Comparison of ENCODE assay signal across 11 cellular contexts in the genomic region with DNA sequence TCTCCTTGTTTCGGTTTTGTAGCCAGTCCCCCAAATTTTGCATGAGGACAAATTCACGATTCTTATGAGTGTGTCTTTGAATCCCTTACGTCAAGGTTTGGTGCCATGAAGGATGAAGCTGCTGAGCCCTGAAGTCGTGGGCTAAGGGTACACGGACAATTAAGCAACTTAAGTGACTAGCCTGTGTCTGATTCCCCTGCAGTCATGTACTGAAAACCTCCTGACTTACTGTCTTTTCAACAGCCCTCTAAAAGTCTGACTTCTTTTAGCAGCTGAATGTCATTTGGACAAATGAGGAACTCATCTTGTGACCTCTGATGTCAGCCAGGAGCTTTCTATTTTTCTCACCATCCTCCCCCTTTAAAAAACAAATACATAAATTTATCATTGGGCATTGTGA. TPM values are rescaled to one million over a fixed set of nuclear protein-coding genes. Genes with fewer than 3 reads are reported as not detected.
DNase-seq lines count a peak whose midpoint lies in the region; ATAC-seq and TF ChIP-seq lines count a peak whose summit lies in the region.
"Had no signal": no experiment of that assay in that cellular context is flagged by ENCODE, and none has a peak within 500 bp of the region (broad histone marks: within the 10 kb centered on the region; RNA-seq: fewer than 3 reads in every experiment).

No MANE protein-coding gene starts in this region.

- H3K9me3 Mint-ChIP-seq in activated naive CD8-positive, alpha-beta T cell treated with anti-CD3 and anti-CD28 coated beads, Interleukin-2, amount 50 U/mL, for 24 hours: no peaks in the 10 kb centered on the region
- no peaks in the 10 kb centered on the region for H3K9me3 Mint-ChIP-seq in naive thymus-derived CD8-positive, alpha-beta T cell
- H3K9me3 Mint-ChIP-seq: neural progenitor cell; T-helper 1 cell treated with Interleukin-12 subunit alpha and Interleukin-12 subunit beta and Interleukin-4 antibody, amounts not matched to agents 30 μg/mL and 1 μg/mL, for 36 hours had no signal

- POLR2A ChIA-PET in naive thymus-derived CD8-positive, alpha-beta T cell (lab: Charles Lee): interaction anchor here (1.9 to 3.9 kb wide), 2 partner anchors 12 to 35 kb away, joined by 7 to 37 read pairs; no protein-coding TSS in a partner anchor

- no peaks in the 10 kb centered on the region for H3K36me3 Mint-ChIP-seq in activated naive CD8-positive, alpha-beta T cell treated with anti-CD3 and anti-CD28 coated beads, Interleukin-2, amount 50 U/mL, for 24 hours (ENCODE audit: low read depth)
- H3K36me3 Mint-ChIP-seq in naive thymus-derived CD8-positive, alpha-beta T cell: no peaks in the 10 kb centered on the region
- H3K36me3 Mint-ChIP-seq: neural progenitor cell had no signal

- no peak for TF ChIP-seq CTCF in left ventricle myocardium inferior (IDR thresholded peaks at IDR 0.05; ENCODE audit: borderline replicate concordance)
- TF ChIP-seq CTCF in uterus (IDR thresholded peaks at IDR 0.05): no peak
- no peak for TF ChIP-seq CTCF in tibial artery (IDR thresholded peaks at IDR 0.05)

- no peak for TF ChIP-seq POLR2A in uterus (IDR thresholded peaks at IDR 0.05)

- H3K9me3 ChIP-seq in left ventricle myocardium inferior (replicated peaks) (no peaks in the 10 kb centered on the region), uterus (no peaks in the 10 kb centered on the region), tibial artery (no peaks in the 10 kb centered on the region)

- H3K27ac ChIP-seq in left ventricle myocardium inferior (replicated peaks) (peak overlapping the region; percentile 66), uterus (peak overlapping the region; percentile 78 to 85), tibial artery (no peak overlapping the region)

- H3K4me3 Mint-ChIP-seq in activated naive CD8-positive, alpha-beta T cell treated with anti-CD3 and anti-CD28 coated beads, Interleukin-2, amount 50 U/mL, for 24 hours: peak overlapping the region; percentile 62
- H3K4me3 Mint-ChIP-seq in naive thymus-derived CD8-positive, alpha-beta T cell: peak overlapping the region in 9 of 10 donors; percentile 14 to 79 (median 50)
- H3K4me3 Mint-ChIP-seq: neural progenitor cell had no signal

- H3K4me1 ChIP-seq in left ventricle myocardium inferior (peaks cover 77% of the 10 kb centered on the region), uterus (peaks cover 0 to 17% of the 10 kb centered on the region in 2 donors), tibial artery (peaks cover 0 to 54% (median 8%) of the 10 kb centered on the region in 4 donors)

- intact Hi-C loops in left ventricle myocardium inferior (cut with micrococcal nuclease) (no loop called here), Right ventricle myocardium superior (cut with DNase I) (loop anchor here (10.0 kb wide), 1 partner anchor 259 kb away; no protein-coding TSS in a partner anchor), uterus (cut with DNase I; ENCODE audit: low total_unique reads) (no loop called here), tibial artery (cut with DNase I; ENCODE audit: low total_unique reads) (loop anchor here (10.0 kb wide), 1 partner anchor 49 kb away; no protein-coding TSS in a partner anchor)

- H3K36me3 ChIP-seq in left ventricle myocardium inferior (no peaks in the 10 kb centered on the region), uterus (no peaks in the 10 kb centered on the region), tibial artery (no peaks in the 10 kb centered on the region)
- H3K36me3 ChIP-seq: neural progenitor cell had no signal

- H3K27me3 ChIP-seq in left ventricle myocardium inferior (ENCODE audit: low read depth): no peaks in the 10 kb centered on the region
- no peaks in the 10 kb centered on the region for H3K27me3 ChIP-seq in uterus
- H3K27me3 ChIP-seq in tibial artery: no peaks in the 10 kb centered on the region
- H3K27me3 ChIP-seq: neural progenitor cell had no signal

- DNase-seq in left ventricle myocardium inferior: no peak
- DNase-seq in Right ventricle myocardium superior: no peak
- no peak for DNase-seq in activated naive CD8-positive, alpha-beta T cell treated with anti-CD3 and anti-CD28 coated beads, Interleukin-2, amount 50 U/mL, for 24 hours
- no peak for DNase-seq in naive thymus-derived CD8-positive, alpha-beta T cell
- DNase-seq in uterus: no peak
- DNase-seq in ecto neural progenitor cell (ENCODE audit: low spot score): no peak
- DNase-seq in tibial artery: no peak
- DNase-seq: NCI-H345 had no signal

- peak overlapping the region; percentile 77 for H3K27ac Mint-ChIP-seq in activated naive CD8-positive, alpha-beta T cell treated with anti-CD3 and anti-CD28 coated beads, Interleukin-2, amount 50 U/mL, for 24 hours
- H3K27ac Mint-ChIP-seq in naive thymus-derived CD8-positive, alpha-beta T cell: peak overlapping the region; percentile 69 to 100 (median 96)
- H3K27ac Mint-ChIP-seq: neural progenitor cell had no signal

- peaks cover 72% of the 10 kb centered on the region for H3K4me1 Mint-ChIP-seq in activated naive CD8-positive, alpha-beta T cell treated with anti-CD3 and anti-CD28 coated beads, Interleukin-2, amount 50 U/mL, for 24 hours
- peaks cover 21 to 67% (median 48%) of the 10 kb centered on the region in 4 donors for H3K4me1 Mint-ChIP-seq in naive thymus-derived CD8-positive, alpha-beta T cell

- ATAC-seq in Right ventricle myocardium superior (ENCODE audit: poor library complexity) (no peak), GM21619 (IDR thresholded peaks at IDR 0.05; ENCODE audit: unreplicated experiment) (no peak)
- no peak for ATAC-seq in activated naive CD8-positive, alpha-beta T cell treated with anti-CD3 and anti-CD28 coated beads, Interleukin-2, amount 50 U/mL, for 24 hours
- ATAC-seq in naive thymus-derived CD8-positive, alpha-beta T cell: no peak

- H3K4me3 ChIP-seq in left ventricle myocardium inferior (no peak overlapping the region), uterus (no peak overlapping the region), tibial artery (no peak overlapping the region)
- H3K4me3 ChIP-seq: neural progenitor cell had no signal

- no peaks in the 10 kb centered on the region for H3K27me3 Mint-ChIP-seq in activated naive CD8-positive, alpha-beta T cell treated with anti-CD3 and anti-CD28 coated beads, Interleukin-2, amount 50 U/mL, for 24 hours
- H3K27me3 Mint-ChIP-seq in naive thymus-derived CD8-positive, alpha-beta T cell: no peaks in the 10 kb centered on the region

RNA-seq across cellular contexts. Expression of a gene that starts 27.1 kb away (rescaled TPM):
- total RNA-seq in left ventricle myocardium inferior (8.5 TPM), Right ventricle myocardium superior (14.3 TPM), uterus (not detected)
- total RNA-seq in naive thymus-derived CD8-positive, alpha-beta T cell: under 1 TPM in 1 of 2 experiments, not detected in 1; 0.68 TPM
- not detected for polyA plus RNA-seq in naive thymus-derived CD8-positive, alpha-beta T cell

RNA-seq across cellular contexts. Expression of a gene that starts 50.5 kb away (rescaled TPM):
- total RNA-seq in left ventricle myocardium inferior (15.4 TPM), Right ventricle myocardium superior (12.7 TPM), uterus (10 to 100 TPM in 3 of 4 donors, 1 to 10 TPM in 1; 8.2 to 83.3 (median 31.3) TPM)
- 10 to 100 TPM; 35.8 to 43.2 TPM for total RNA-seq in naive thymus-derived CD8-positive, alpha-beta T cell
- polyA plus RNA-seq in naive thymus-derived CD8-positive, alpha-beta T cell: 10 to 100 TPM; 69.1 to 92.8 (median 86.1) TPM

Comparison
In these comparisons a context has a peak if more than half of its experiments do, and no peak if none do; other contexts are left out.
1. intact Hi-C loops: an anchor here in Right ventricle myocardium superior (10.0 kb wide) and tibial artery (10.0 kb wide); none called in left ventricle myocardium inferior and uterus.
2. H3K27ac ChIP-seq: peak in left ventricle myocardium inferior (single experiment) and uterus (2 of 2); none in tibial artery (0 of 2).